20 cellular contexts compared by ENCODE assay signal in the genomic region with DNA sequence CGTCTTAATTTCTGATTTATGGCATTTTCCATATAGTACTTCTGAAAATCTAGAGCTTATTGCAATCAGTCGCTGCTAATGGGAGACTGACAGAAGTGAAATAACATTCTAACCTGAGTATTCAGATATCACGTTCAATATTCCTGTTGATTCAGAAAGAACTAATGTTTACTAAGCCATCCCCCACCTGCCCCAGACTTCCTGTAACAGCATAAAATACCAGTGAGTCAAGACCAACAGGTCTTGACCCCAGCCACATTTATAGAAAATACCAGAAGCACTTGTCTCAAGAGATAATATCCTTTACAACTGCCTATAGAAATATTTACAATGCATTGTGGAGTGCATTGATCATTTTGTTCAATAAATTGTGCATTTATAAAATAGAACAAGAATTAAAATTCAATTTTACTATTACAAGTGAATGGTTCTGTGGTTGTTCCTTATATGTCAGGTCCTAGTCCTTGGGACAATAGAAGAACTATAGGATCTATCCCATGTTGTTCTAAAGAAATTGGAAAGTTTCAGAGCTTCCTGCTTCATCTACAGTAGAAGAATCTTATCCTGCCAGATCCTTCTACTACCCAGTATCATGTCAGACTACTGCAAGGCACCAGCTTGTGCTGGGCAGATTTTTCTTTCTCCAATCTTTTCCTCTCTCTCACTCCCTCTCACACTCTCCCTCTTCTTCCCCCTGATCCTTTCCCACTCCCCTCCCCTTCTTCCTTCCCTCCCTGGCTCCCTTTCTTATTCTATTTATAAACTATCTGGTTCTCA.
DNase-seq lines count a peak whose midpoint lies in the region; ATAC-seq, FAIRE-seq and TF ChIP-seq lines count a peak whose summit lies in the region.
"Had no signal": no experiment of that assay in that cellular context is flagged by ENCODE, and none has a peak within 500 bp of the region (broad histone marks: within the 10 kb centered on the region; RNA-seq: fewer than 3 reads in every experiment).

No MANE protein-coding gene starts in this region.

- no peak for TF ChIP-seq POLR2A in prostate gland (IDR thresholded peaks at IDR 0.05)

- no peak overlapping the region for H2BK12ac ChIP-seq in H9 (ENCODE audit: insufficient read length, low read depth, low read length)

- H3K18ac ChIP-seq in H9 (ENCODE audit: insufficient read length, low read depth, low read length), result no peak overlapping the region

- H4K8ac ChIP-seq in H9 (replicated peaks; ENCODE audit: insufficient read length, low read depth, low read length), result no peak overlapping the region

- H3K4me1 ChIP-seq in H9 (ENCODE audit: insufficient read depth, low read length) (peaks cover 2% of the 10 kb centered on the region), pancreas (peaks cover 0 to 19% (median 16%) of the 10 kb centered on the region in 3 donors), prostate gland (replicated peaks) (no peaks in the 10 kb centered on the region)

- no peak overlapping the region for H4K5ac ChIP-seq in H9 (ENCODE audit: insufficient read length, low read depth, low read length)

- H3K27me3 Mint-ChIP-seq in H9 (ENCODE audit: low read depth), result no peaks in the 10 kb centered on the region
- H3K27me3 Mint-ChIP-seq: activated CD4-positive, alpha-beta T cell treated with anti-CD3 and anti-CD28 coated beads, Interleukin-2, amount 10 ng/mL, durations not matched to agents 7 days and 5 days; stimulated activated naive CD8-positive, alpha-beta T cell treated with anti-CD3 and anti-CD28 coated beads, Interleukin-15, amount 100 ng/mL, for 72 hours; T-helper 17 cell had no signal

- DNase-seq in H9 (no peak), NCI-H69 (lab: John Stamatoyannopoulos, UW) (peak; percentile 68), dermis blood vessel endothelial cell (peak; percentile 82), pancreas (no peak), prostate gland (ENCODE audit: low spot score) (no peak), COR-L47 (lab: John Stamatoyannopoulos, UW) (no peak)
- DNase-seq: activated CD4-positive, alpha-beta T cell treated with anti-CD3 and anti-CD28 coated beads, Interleukin-2, amount 10 ng/mL, durations not matched to agents 7 days and 5 days; activated T-cell treated with anti-CD3 and anti-CD28 coated beads, Interleukin-2, amount 50 U/mL, for 48 hours; adrenal gland; MM.1S; natural killer cell; NCI-H2227 treated with DMSO at 0.1 percent for 48 hours; stimulated activated naive CD8-positive, alpha-beta T cell treated with anti-CD3 and anti-CD28 coated beads, Interleukin-15, amount 100 ng/mL, for 72 hours; T-helper 17 cell had no signal

- peaks cover 0 to under 1% of the 10 kb centered on the region in 2 experiments; a peak in 1 of 5 replicates for H3K9me3 Mint-ChIP-seq in H9
- H3K9me3 Mint-ChIP-seq: activated CD4-positive, alpha-beta T cell treated with anti-CD3 and anti-CD28 coated beads, Interleukin-2, amount 10 ng/mL, durations not matched to agents 7 days and 5 days; stimulated activated naive CD8-positive, alpha-beta T cell treated with anti-CD3 and anti-CD28 coated beads, Interleukin-15, amount 100 ng/mL, for 72 hours had no signal

- H2AFZ ChIP-seq in H9 (ENCODE audit: low read length), result no peak overlapping the region

- no peaks in the 10 kb centered on the region for H3K36me3 Mint-ChIP-seq in H9 (ENCODE audit: insufficient read depth in 1 of 3, low read depth in 3 of 3)
- H3K36me3 Mint-ChIP-seq: CD14-positive monocyte, natural killer cell had no signal

- no peak for FAIRE-seq in pancreas (lab: Jason Lieb, UNC)
- FAIRE-seq: GM18507, H1 had no signal

- H3K14ac ChIP-seq in H9 (ENCODE audit: insufficient read depth, low read length), result no peak overlapping the region

- H3K27ac ChIP-seq in H9 (ENCODE audit: insufficient read length, low read depth, low read length) (no peak overlapping the region), pancreas (no peak overlapping the region), prostate gland (no peak overlapping the region)
- H3K27ac ChIP-seq: adrenal gland, gastroesophageal sphincter had no signal

- no peaks in the 10 kb centered on the region for H4K20me1 ChIP-seq in H9 (ENCODE audit: control insufficient read depth, insufficient read depth, insufficient read length)

- H3K23ac ChIP-seq in H9 (ENCODE audit: insufficient read length, low read depth, low read length), result no peak overlapping the region

- H2BK120ac ChIP-seq in H9 (ENCODE audit: low read depth, low read length, poor library complexity, severe bottlenecking), result no peak overlapping the region

- TF ChIP-seq CTCF in H9 (conservative IDR thresholded peaks at IDR 0.05) (no peak), pancreas (IDR thresholded peaks at IDR 0.05) (no peak), prostate gland (IDR thresholded peaks at IDR 0.05) (no peak)

- no peak overlapping the region for H2BK15ac ChIP-seq in H9 (ENCODE audit: low read depth, low read length)

- no peaks in the 10 kb centered on the region for H3K27me3 ChIP-seq in H9 (ENCODE audit: insufficient read depth, low read length)
- no peaks in the 10 kb centered on the region for H3K27me3 ChIP-seq in pancreas
- no peaks in the 10 kb centered on the region for H3K27me3 ChIP-seq in prostate gland (replicated peaks; ENCODE audit: insufficient read depth)
- H3K27me3 ChIP-seq: adrenal gland, gastroesophageal sphincter had no signal

- H3K9ac ChIP-seq in H9 (ENCODE audit: extremely low read depth, insufficient read length, low read length), result no peak overlapping the region

- peak overlapping the region in 2 of 3 experiments; percentile 16 to 53; a peak in 4 of 7 replicates for H3K27ac Mint-ChIP-seq in H9
- H3K27ac Mint-ChIP-seq: activated CD4-positive, alpha-beta T cell treated with anti-CD3 and anti-CD28 coated beads, Interleukin-2, amount 10 ng/mL, durations not matched to agents 7 days and 5 days; CD14-positive monocyte; natural killer cell; stimulated activated naive CD8-positive, alpha-beta T cell treated with anti-CD3 and anti-CD28 coated beads, Interleukin-15, amount 100 ng/mL, for 72 hours; T-helper 17 cell had no signal

- no peak overlapping the region for H3K56ac ChIP-seq in H9 (ENCODE audit: insufficient read length, low read depth, low read length)

- H3K79me1 ChIP-seq in H9 (ENCODE audit: insufficient read depth, low read depth, low read length, poor library complexity, severe bottlenecking), result no peaks in the 10 kb centered on the region

- H2BK5ac ChIP-seq in H9 (ENCODE audit: insufficient read length, low read length), result no peak overlapping the region

- intact Hi-C loops in pancreas (cut with DNase I), result no loop called here
- intact Hi-C loops in prostate gland (cut with DNase I), result no loop called here

- H3K36me3 ChIP-seq in pancreas (no peaks in the 10 kb centered on the region), prostate gland (no peaks in the 10 kb centered on the region)
- H3K36me3 ChIP-seq: adrenal gland, gastroesophageal sphincter had no signal

- no peak overlapping the region for H3K4me3 ChIP-seq in pancreas
- no peak overlapping the region for H3K4me3 ChIP-seq in prostate gland
- H3K4me3 ChIP-seq: adrenal gland, gastroesophageal sphincter had no signal

- peaks cover 26 to 28% of the 10 kb centered on the region in 2 experiments for H3K4me1 Mint-ChIP-seq in H9
- H3K4me1 Mint-ChIP-seq: natural killer cell had no signal

- no CpG with 5 or more reads among the region's 3 CpGs for WGBS in H9 (ENCODE audit: extremely low coverage, insufficient read length, low lambda C conversion rate)
- 21 to 24% methylated on average over 3 of the region's 3 CpGs for WGBS in pancreas, 2 donors
- WGBS in prostate gland, result 51% methylated on average over 3 of the region's 3 CpGs

- ATAC-seq in pancreas, result peak; percentile 35 to 68 (median 50)
- no peak for ATAC-seq in HG02571 (IDR thresholded peaks at IDR 0.05; ENCODE audit: unreplicated experiment)
- ATAC-seq in GM19463 (IDR thresholded peaks at IDR 0.05; ENCODE audit: unreplicated experiment), result no peak
- ATAC-seq: gastroesophageal sphincter; natural killer cell; stimulated activated naive CD8-positive, alpha-beta T cell treated with anti-CD3 and anti-CD28 coated beads, Interleukin-15, amount 100 ng/mL, for 72 hours; T-helper 17 cell had no signal

- no peak overlapping the region for H4K91ac ChIP-seq in H9 (ENCODE audit: insufficient read length, low read depth, low read length)

- H3K4me3 Mint-ChIP-seq in H9, result no peak overlapping the region
- H3K4me3 Mint-ChIP-seq: activated CD4-positive, alpha-beta T cell treated with anti-CD3 and anti-CD28 coated beads, Interleukin-2, amount 10 ng/mL, durations not matched to agents 7 days and 5 days; CD14-positive monocyte; natural killer cell; stimulated activated naive CD8-positive, alpha-beta T cell treated with anti-CD3 and anti-CD28 coated beads, Interleukin-15, amount 100 ng/mL, for 72 hours; T-helper 17 cell had no signal

- no peaks in the 10 kb centered on the region for H3K79me2 ChIP-seq in H9 (ENCODE audit: insufficient read depth, low read length)

- no peaks in the 10 kb centered on the region for H3K9me3 ChIP-seq in H9 (ENCODE audit: control insufficient read depth, low read depth, low read length)
- no peaks in the 10 kb centered on the region for H3K9me3 ChIP-seq in pancreas
- no peaks in the 10 kb centered on the region for H3K9me3 ChIP-seq in prostate gland
- H3K9me3 ChIP-seq: adrenal gland, gastroesophageal sphincter had no signal

- H3K23me2 ChIP-seq in H9 (ENCODE audit: insufficient read length, low read depth, low read length, poor library complexity, severe bottlenecking), result no peaks in the 10 kb centered on the region

- no peak overlapping the region for H3K4me2 ChIP-seq in H9 (ENCODE audit: insufficient read depth, insufficient read length, low read length)

- H3K4ac ChIP-seq in H9 (ENCODE audit: low read depth, low read length), result no peak overlapping the region

- no peak overlapping the region for H2BK20ac ChIP-seq in H9 (ENCODE audit: low read depth, low read length, poor library complexity, severe bottlenecking)

- H2AK5ac ChIP-seq in H9 (ENCODE audit: insufficient read length, low read length), result no peak overlapping the region

- no peak overlapping the region for H3T11ph ChIP-seq in H9 (ENCODE audit: low read length)

Comparison
In these comparisons a context has a peak if more than half of its experiments do, and no peak if none do; other contexts are left out.
1. DNase-seq: peak in NCI-H69 (single experiment) and dermis blood vessel endothelial cell (single experiment); none in H9 (single experiment), pancreas (0 of 6), prostate gland (single experiment) and COR-L47 (single experiment).
2. ATAC-seq: peak in pancreas (4 of 4); none in HG02571 (single experiment) and GM19463 (single experiment).